Comparison of ENCODE assay signal across 10 cellular contexts in the genomic region with DNA sequence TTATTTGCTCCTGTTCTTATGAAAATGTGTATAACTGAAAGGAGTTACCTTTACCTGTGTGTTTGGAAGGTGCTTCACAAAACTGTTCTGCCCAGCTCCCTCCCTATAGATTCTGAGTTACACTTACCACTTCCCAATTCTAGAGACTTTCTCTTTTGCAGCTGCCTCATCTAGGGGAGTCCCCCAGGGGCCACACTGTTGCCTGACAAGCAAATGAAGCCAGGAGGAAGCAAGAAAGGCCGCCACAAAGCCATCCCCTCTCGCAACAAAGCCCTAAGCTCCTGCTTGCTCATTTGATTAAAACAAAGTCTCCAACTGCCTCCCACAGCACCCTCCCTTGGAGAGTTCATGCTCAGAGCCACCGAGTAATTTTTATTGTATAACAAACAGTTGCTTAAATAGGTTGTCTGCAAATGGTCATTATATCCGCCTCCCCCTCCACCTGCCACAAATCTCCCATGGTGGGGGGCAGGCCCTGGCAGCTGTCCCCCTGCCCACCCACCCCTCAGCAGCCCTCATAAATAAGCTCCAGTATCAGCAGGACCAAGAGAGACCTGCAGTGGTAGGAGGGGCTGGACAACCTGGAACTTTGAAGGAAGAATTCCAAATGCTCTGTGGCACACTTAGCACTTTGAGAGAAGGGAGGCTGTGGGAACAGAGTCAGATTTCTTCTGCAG.
A peak's percentile ranks its signal among the peaks of the same experiment; 100 is the strongest.
DNase-seq lines count a peak whose midpoint lies in the region; ATAC-seq, FAIRE-seq and TF ChIP-seq lines count a peak whose summit lies in the region.
"Had no signal": no experiment of that assay in that cellular context is flagged by ENCODE, and none has a peak within 500 bp of the region (broad histone marks: within the 10 kb centered on the region; RNA-seq: fewer than 3 reads in every experiment).

No MANE protein-coding gene starts in this region.

- no peaks in the 10 kb centered on the region for H3K27me3 ChIP-seq in neural progenitor cell

- DNase-seq in activated CD4-positive, alpha-beta T cell treated with anti-CD3 and anti-CD28 coated beads for 48 hours: peak; percentile 11
- no peak for DNase-seq in activated CD4-positive, alpha-beta T cell treated with anti-CD3 and anti-CD28 coated beads, Interleukin-2, amount 50 U/mL, for 1 hour
- peak; percentile 5 for DNase-seq in NB4 (ENCODE audit: low read depth)
- peak; percentile 33 for DNase-seq in neural progenitor cell (ENCODE audit: low spot score)
- no peak for DNase-seq in activated gamma-delta T cell treated with Interleukin-2 at 50 U/mL for 16 hours
- no peak for DNase-seq in H54 (ENCODE audit: insufficient read length, low spot score)
- DNase-seq in Ammon's horn (ENCODE audit: low spot score): no peak

- H3K4me3 ChIP-seq in NB4 (ENCODE audit: low read depth, low read length) (no peak overlapping the region), neural progenitor cell (no peak overlapping the region)
- H3K4me3 ChIP-seq: K562 had no signal

- TF ChIP-seq CTCF in NB4 (IDR thresholded peaks at IDR 0.05; ENCODE audit: low read depth, low read length) (no peak), neural progenitor cell (IDR thresholded peaks at IDR 0.05) (no peak)

- TF ChIP-seq POLR2A in NB4 (IDR thresholded peaks at IDR 0.05; ENCODE audit: extremely low read depth, insufficient read length): no peak
- no peak for TF ChIP-seq POLR2A in H54 (IDR thresholded peaks at IDR 0.05; ENCODE audit: low read depth, low read length)

- H4K20me1 ChIP-seq in neural progenitor cell (ENCODE audit: low read depth): no peaks in the 10 kb centered on the region

- H3K27ac Mint-ChIP-seq in neural progenitor cell: no peak overlapping the region

- H3K9ac ChIP-seq in neural progenitor cell: no peak overlapping the region

- H3K9me3 ChIP-seq in neural progenitor cell (ENCODE audit: low read depth): no peaks in the 10 kb centered on the region

- peaks cover 56% of the 10 kb centered on the region for H3K4me1 Mint-ChIP-seq in neural progenitor cell

- H3K4me3 Mint-ChIP-seq in neural progenitor cell: no peak overlapping the region

- no peak overlapping the region for H3K27ac ChIP-seq in neural progenitor cell
- H3K27ac ChIP-seq: C4-2B had no signal

- no peaks in the 10 kb centered on the region for H3K27me3 Mint-ChIP-seq in neural progenitor cell (ENCODE audit: insufficient read depth, low read depth)

- no peaks in the 10 kb centered on the region for H3K79me2 ChIP-seq in neural progenitor cell (ENCODE audit: low read depth)

- H3K4me2 ChIP-seq in neural progenitor cell: peak overlapping the region; percentile 19

- peaks cover 25% of the 10 kb centered on the region for H3F3A ChIP-seq in neural progenitor cell (ENCODE audit: low read depth)

- no peak for FAIRE-seq in H54 (lab: Jason Lieb, UNC)
- FAIRE-seq: K562 had no signal

- peak; percentile 100 for ATAC-seq in HG02623 (IDR thresholded peaks at IDR 0.05; ENCODE audit: unreplicated experiment)
- ATAC-seq: K562 had no signal

- H3K9me3 Mint-ChIP-seq in neural progenitor cell: no peaks in the 10 kb centered on the region

- H3K36me3 Mint-ChIP-seq in neural progenitor cell: no peaks in the 10 kb centered on the region

- no peaks in the 10 kb centered on the region for H3K36me3 ChIP-seq in neural progenitor cell

- no peak overlapping the region for H2AFZ ChIP-seq in neural progenitor cell (replicated peaks)

- H3K4me1 ChIP-seq in neural progenitor cell: peaks cover 62% of the 10 kb centered on the region

Comparison
In these comparisons a context has a peak if more than half of its experiments do, and no peak if none do; other contexts are left out.
1. DNase-seq: peak in activated CD4-positive, alpha-beta T cell treated with anti-CD3 and anti-CD28 coated beads for 48 hours (single experiment), NB4 (single experiment) and neural progenitor cell (single experiment); none in activated CD4-positive, alpha-beta T cell treated with anti-CD3 and anti-CD28 coated beads, Interleukin-2, amount 50 U/mL, for 1 hour (single experiment), activated gamma-delta T cell treated with Interleukin-2 at 50 U/mL for 16 hours (single experiment), H54 (single experiment) and Ammon's horn (single experiment).